ENCODE assay signal across 1 cellular context in the genomic region with DNA sequence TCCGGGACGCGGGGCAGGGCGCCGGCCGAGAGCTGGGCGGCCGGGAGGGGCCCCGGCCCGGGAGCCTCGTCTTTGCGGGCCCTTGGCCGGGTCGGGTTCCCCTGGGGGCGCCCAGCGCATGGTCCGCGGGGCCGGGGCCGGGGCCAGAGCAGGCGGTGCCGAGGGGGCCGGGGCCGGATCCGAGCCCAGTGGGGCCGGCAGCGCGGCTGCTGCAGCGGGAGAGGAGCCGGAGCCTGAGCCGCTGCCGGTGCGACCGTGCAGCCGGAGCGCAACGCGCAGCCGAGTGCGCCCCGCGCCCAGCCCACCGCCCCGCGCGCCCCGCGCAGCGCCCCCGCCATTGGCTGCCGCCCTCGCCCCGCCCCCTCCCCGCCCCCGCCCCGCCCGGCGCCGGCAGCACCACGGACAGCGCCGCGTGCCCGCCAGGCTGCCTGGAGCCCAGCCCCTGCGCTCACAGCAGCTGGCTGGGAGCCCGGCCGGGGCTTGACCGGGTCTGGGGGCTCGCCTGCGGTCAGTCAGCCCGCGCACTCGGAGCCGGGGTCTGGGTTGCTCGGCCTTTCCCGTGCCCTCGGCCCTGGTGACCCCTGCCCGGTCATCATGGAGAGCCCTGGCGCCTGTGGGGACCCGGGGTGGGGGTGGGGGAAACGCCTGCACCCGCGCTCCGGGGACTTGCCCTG.
TF ChIP-seq lines count a peak whose summit lies in the region.

A gene (minus strand): TSS at position 287 of the 674 bp plus-strand sequence. CDS start 308 bp downstream, outside the sequence.

TF ChIP-seq in HepG2, 621 proteins besides CTCF, POLR2A, EP300 and RAD21 (continued from another document and continues in another):
- TF ChIP-seq, protein P1, sequence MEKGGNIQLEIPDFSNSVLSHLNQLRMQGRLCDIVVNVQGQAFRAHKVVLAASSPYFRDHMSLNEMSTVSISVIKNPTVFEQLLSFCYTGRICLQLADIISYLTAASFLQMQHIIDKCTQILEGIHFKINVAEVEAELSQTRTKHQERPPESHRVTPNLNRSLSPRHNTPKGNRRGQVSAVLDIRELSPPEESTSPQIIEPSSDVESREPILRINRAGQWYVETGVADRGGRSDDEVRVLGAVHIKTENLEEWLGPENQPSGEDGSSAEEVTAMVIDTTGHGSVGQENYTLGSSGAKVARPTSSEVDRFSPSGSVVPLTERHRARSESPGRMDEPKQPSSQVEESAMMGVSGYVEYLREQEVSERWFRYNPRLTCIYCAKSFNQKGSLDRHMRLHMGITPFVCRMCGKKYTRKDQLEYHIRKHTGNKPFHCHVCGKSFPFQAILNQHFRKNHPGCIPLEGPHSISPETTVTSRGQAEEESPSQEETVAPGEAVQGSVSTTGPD (CRISPR knock-in tag; IDR thresholded peaks at IDR 0.05) = no peak
- no peak for TF ChIP-seq ZNF772 (CRISPR knock-in tag; IDR thresholded peaks at IDR 0.05)
- TF ChIP-seq ZNF468 (CRISPR knock-in tag; IDR thresholded peaks at IDR 0.05) = no peak
- no peak for TF ChIP-seq HIVEP1 (CRISPR knock-in tag; IDR thresholded peaks at IDR 0.05)
- no peak for TF ChIP-seq SKI (IDR thresholded peaks at IDR 0.05; ENCODE audit: partially characterized antibody)
- TF ChIP-seq, protein P2, sequence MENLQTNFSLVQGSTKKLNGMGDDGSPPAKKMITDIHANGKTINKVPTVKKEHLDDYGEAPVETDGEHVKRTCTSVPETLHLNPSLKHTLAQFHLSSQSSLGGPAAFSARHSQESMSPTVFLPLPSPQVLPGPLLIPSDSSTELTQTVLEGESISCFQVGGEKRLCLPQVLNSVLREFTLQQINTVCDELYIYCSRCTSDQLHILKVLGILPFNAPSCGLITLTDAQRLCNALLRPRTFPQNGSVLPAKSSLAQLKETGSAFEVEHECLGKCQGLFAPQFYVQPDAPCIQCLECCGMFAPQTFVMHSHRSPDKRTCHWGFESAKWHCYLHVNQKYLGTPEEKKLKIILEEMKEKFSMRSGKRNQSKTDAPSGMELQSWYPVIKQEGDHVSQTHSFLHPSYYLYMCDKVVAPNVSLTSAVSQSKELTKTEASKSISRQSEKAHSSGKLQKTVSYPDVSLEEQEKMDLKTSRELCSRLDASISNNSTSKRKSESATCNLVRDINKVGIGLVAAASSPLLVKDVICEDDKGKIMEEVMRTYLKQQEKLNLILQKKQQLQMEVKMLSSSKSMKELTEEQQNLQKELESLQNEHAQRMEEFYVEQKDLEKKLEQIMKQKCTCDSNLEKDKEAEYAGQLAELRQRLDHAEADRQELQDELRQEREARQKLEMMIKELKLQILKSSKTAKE (CRISPR knock-in tag; IDR thresholded peaks at IDR 0.05; ENCODE audit: borderline replicate concordance) = no peak
- TF ChIP-seq, protein P3, sequence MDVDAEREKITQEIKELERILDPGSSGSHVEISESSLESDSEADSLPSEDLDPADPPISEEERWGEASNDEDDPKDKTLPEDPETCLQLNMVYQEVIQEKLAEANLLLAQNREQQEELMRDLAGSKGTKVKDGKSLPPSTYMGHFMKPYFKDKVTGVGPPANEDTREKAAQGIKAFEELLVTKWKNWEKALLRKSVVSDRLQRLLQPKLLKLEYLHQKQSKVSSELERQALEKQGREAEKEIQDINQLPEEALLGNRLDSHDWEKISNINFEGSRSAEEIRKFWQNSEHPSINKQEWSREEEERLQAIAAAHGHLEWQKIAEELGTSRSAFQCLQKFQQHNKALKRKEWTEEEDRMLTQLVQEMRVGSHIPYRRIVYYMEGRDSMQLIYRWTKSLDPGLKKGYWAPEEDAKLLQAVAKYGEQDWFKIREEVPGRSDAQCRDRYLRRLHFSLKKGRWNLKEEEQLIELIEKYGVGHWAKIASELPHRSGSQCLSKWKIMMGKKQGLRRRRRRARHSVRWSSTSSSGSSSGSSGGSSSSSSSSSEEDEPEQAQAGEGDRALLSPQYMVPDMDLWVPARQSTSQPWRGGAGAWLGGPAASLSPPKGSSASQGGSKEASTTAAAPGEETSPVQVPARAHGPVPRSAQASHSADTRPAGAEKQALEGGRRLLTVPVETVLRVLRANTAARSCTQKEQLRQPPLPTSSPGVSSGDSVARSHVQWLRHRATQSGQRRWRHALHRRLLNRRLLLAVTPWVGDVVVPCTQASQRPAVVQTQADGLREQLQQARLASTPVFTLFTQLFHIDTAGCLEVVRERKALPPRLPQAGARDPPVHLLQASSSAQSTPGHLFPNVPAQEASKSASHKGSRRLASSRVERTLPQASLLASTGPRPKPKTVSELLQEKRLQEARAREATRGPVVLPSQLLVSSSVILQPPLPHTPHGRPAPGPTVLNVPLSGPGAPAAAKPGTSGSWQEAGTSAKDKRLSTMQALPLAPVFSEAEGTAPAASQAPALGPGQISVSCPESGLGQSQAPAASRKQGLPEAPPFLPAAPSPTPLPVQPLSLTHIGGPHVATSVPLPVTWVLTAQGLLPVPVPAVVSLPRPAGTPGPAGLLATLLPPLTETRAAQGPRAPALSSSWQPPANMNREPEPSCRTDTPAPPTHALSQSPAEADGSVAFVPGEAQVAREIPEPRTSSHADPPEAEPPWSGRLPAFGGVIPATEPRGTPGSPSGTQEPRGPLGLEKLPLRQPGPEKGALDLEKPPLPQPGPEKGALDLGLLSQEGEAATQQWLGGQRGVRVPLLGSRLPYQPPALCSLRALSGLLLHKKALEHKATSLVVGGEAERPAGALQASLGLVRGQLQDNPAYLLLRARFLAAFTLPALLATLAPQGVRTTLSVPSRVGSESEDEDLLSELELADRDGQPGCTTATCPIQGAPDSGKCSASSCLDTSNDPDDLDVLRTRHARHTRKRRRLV (CRISPR knock-in tag; IDR thresholded peaks at IDR 0.05) = no peak
- TF ChIP-seq CEBPG (CRISPR knock-in tag; IDR thresholded peaks at IDR 0.05) = no peak
- TF ChIP-seq ZNF317 (CRISPR knock-in tag; IDR thresholded peaks at IDR 0.05) = no peak
- TF ChIP-seq ZFP82 (CRISPR knock-in tag; IDR thresholded peaks at IDR 0.05; ENCODE audit: borderline replicate concordance) = 0 out of 2 replicates have a peak, but pooled peaks have one; percentile 67
- peak; percentile 88; the same call in 1 of the 2 replicates for TF ChIP-seq ZNF792 (CRISPR knock-in tag; IDR thresholded peaks at IDR 0.05)
- no peak for TF ChIP-seq MAFK (conservative IDR thresholded peaks at IDR 0.05 in 1 of 2, IDR thresholded peaks at IDR 0.05 in 1 of 2; ENCODE audit: low read length in 2 of 2)
- peak; percentile 79; the same call in 1 of the 2 replicates for TF ChIP-seq ZNF367 (CRISPR knock-in tag; IDR thresholded peaks at IDR 0.05; ENCODE audit: borderline replicate concordance)
- TF ChIP-seq, protein P4, sequence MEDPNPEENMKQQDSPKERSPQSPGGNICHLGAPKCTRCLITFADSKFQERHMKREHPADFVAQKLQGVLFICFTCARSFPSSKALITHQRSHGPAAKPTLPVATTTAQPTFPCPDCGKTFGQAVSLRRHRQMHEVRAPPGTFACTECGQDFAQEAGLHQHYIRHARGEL (CRISPR knock-in tag; IDR thresholded peaks at IDR 0.05) = no peak
- TF ChIP-seq AGO2 (optimal IDR thresholded peaks at IDR 0.05; ENCODE audit: low read depth, low read length) = no peak
- TF ChIP-seq ZKSCAN5 (CRISPR knock-in tag; IDR thresholded peaks at IDR 0.05) = no peak
- no peak for TF ChIP-seq SP1 (IDR thresholded peaks at IDR 0.05)
- peak; percentile 62 for TF ChIP-seq SP1 (CRISPR knock-in tag; IDR thresholded peaks at IDR 0.05)
- TF ChIP-seq, protein P5, sequence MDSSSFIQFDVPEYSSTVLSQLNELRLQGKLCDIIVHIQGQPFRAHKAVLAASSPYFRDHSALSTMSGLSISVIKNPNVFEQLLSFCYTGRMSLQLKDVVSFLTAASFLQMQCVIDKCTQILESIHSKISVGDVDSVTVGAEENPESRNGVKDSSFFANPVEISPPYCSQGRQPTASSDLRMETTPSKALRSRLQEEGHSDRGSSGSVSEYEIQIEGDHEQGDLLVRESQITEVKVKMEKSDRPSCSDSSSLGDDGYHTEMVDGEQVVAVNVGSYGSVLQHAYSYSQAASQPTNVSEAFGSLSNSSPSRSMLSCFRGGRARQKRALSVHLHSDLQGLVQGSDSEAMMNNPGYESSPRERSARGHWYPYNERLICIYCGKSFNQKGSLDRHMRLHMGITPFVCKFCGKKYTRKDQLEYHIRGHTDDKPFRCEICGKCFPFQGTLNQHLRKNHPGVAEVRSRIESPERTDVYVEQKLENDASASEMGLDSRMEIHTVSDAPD (CRISPR knock-in tag; IDR thresholded peaks at IDR 0.05) = no peak
- no peak for TF ChIP-seq RFX5 (IDR thresholded peaks at IDR 0.05; ENCODE audit: low read depth, low read length)
- TF ChIP-seq ZNF121 (CRISPR knock-in tag; IDR thresholded peaks at IDR 0.05) = no peak
- TF ChIP-seq, protein P6, sequence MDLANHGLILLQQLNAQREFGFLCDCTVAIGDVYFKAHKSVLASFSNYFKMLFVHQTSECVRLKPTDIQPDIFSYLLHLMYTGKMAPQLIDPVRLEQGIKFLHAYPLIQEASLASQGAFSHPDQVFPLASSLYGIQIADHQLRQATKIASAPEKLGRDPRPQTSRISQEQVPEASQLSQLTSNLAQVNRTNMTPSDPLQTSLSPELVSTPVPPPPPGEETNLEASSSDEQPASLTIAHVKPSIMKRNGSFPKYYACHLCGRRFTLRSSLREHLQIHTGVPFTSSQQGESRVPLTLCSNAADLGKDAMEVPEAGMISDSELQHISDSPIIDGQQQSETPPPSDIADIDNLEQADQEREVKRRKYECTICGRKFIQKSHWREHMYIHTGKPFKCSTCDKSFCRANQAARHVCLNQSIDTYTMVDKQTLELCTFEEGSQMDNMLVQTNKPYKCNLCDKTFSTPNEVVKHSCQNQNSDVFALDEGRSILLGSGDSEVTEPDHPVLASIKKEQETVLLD (CRISPR knock-in tag; IDR thresholded peaks at IDR 0.05; ENCODE audit: low read depth) = 0 out of 2 replicates have a peak, but pooled peaks have one; percentile 60
- no peak for TF ChIP-seq SETDB1 (CRISPR knock-in tag; IDR thresholded peaks at IDR 0.05; ENCODE audit: borderline replicate concordance)
- TF ChIP-seq, protein P7, sequence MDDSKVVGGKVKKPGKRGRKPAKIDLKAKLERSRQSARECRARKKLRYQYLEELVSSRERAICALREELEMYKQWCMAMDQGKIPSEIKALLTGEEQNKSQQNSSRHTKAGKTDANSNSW (CRISPR knock-in tag; IDR thresholded peaks at IDR 0.05; ENCODE audit: borderline replicate concordance) = 0 out of 2 replicates have a peak, but pooled peaks have one; percentile 77
- TF ChIP-seq ZNF333 (CRISPR knock-in tag; IDR thresholded peaks at IDR 0.05; ENCODE audit: borderline replicate concordance) = peak; percentile 41; the same call in 1 of the 2 replicates
- TF ChIP-seq, protein P8, sequence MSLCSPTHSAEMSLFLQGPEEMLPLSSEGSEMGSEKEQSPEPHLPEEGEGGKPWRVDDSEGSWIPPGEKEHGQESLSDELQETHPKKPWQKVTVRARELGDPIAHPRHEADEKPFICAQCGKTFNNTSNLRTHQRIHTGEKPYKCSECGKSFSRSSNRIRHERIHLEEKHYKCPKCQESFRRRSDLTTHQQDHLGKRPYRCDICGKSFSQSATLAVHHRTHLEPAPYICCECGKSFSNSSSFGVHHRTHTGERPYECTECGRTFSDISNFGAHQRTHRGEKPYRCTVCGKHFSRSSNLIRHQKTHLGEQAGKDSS (CRISPR knock-in tag; IDR thresholded peaks at IDR 0.05; ENCODE audit: borderline replicate concordance, low read depth) = 0 out of 2 replicates have a peak, but pooled peaks have one; percentile 29
- TF ChIP-seq DR1 (CRISPR knock-in tag; IDR thresholded peaks at IDR 0.05) = 0 out of 2 replicates have a peak, but pooled peaks have one; percentile 39
- TF ChIP-seq, protein P9, sequence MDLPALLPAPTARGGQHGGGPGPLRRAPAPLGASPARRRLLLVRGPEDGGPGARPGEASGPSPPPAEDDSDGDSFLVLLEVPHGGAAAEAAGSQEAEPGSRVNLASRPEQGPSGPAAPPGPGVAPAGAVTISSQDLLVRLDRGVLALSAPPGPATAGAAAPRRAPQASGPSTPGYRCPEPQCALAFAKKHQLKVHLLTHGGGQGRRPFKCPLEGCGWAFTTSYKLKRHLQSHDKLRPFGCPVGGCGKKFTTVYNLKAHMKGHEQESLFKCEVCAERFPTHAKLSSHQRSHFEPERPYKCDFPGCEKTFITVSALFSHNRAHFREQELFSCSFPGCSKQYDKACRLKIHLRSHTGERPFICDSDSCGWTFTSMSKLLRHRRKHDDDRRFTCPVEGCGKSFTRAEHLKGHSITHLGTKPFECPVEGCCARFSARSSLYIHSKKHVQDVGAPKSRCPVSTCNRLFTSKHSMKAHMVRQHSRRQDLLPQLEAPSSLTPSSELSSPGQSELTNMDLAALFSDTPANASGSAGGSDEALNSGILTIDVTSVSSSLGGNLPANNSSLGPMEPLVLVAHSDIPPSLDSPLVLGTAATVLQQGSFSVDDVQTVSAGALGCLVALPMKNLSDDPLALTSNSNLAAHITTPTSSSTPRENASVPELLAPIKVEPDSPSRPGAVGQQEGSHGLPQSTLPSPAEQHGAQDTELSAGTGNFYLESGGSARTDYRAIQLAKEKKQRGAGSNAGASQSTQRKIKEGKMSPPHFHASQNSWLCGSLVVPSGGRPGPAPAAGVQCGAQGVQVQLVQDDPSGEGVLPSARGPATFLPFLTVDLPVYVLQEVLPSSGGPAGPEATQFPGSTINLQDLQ (CRISPR knock-in tag; IDR thresholded peaks at IDR 0.05) = no peak; the same call in 1 of the 2 replicates
- no peak for TF ChIP-seq ZNF713 (CRISPR knock-in tag; IDR thresholded peaks at IDR 0.05)
- peak; percentile 88 for TF ChIP-seq SAP130 (CRISPR knock-in tag; IDR thresholded peaks at IDR 0.05; ENCODE audit: low read depth)
- no peak; the same call in 1 of the 2 replicates for TF ChIP-seq SP4 (CRISPR knock-in tag; IDR thresholded peaks at IDR 0.05)
- TF ChIP-seq, protein P10, sequence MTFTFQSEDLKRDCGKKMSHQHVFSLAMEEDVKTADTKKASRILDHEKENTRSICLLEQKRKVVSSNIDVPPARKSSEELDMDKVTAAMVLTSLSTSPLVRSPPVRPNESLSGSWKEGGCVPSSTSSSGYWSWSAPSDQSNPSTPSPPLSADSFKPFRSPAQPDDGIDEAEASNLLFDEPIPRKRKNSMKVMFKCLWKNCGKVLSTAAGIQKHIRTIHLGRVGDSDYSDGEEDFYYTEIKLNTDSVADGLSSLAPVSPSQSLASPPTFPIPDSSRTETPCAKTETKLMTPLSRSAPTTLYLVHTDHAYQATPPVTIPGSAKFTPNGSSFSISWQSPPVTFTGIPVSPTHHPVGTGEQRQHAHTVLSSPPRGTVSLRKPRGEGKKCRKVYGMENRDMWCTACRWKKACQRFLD (CRISPR knock-in tag; IDR thresholded peaks at IDR 0.05; ENCODE audit: borderline replicate concordance) = 0 out of 2 replicates have a peak, but pooled peaks have one; percentile 25
- TF ChIP-seq, protein P11, sequence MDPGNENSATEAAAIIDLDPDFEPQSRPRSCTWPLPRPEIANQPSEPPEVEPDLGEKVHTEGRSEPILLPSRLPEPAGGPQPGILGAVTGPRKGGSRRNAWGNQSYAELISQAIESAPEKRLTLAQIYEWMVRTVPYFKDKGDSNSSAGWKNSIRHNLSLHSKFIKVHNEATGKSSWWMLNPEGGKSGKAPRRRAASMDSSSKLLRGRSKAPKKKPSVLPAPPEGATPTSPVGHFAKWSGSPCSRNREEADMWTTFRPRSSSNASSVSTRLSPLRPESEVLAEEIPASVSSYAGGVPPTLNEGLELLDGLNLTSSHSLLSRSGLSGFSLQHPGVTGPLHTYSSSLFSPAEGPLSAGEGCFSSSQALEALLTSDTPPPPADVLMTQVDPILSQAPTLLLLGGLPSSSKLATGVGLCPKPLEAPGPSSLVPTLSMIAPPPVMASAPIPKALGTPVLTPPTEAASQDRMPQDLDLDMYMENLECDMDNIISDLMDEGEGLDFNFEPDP (CRISPR knock-in tag; conservative IDR thresholded peaks at IDR 0.05) = no peak
- TF ChIP-seq, protein P12, sequence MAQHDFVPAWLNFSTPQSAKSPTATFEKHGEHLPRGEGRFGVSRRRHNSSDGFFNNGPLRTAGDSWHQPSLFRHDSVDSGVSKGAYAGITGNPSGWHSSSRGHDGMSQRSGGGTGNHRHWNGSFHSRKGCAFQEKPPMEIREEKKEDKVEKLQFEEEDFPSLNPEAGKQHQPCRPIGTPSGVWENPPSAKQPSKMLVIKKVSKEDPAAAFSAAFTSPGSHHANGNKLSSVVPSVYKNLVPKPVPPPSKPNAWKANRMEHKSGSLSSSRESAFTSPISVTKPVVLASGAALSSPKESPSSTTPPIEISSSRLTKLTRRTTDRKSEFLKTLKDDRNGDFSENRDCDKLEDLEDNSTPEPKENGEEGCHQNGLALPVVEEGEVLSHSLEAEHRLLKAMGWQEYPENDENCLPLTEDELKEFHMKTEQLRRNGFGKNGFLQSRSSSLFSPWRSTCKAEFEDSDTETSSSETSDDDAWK (CRISPR knock-in tag; IDR thresholded peaks at IDR 0.05) = no peak
